In the genomic region with DNA sequence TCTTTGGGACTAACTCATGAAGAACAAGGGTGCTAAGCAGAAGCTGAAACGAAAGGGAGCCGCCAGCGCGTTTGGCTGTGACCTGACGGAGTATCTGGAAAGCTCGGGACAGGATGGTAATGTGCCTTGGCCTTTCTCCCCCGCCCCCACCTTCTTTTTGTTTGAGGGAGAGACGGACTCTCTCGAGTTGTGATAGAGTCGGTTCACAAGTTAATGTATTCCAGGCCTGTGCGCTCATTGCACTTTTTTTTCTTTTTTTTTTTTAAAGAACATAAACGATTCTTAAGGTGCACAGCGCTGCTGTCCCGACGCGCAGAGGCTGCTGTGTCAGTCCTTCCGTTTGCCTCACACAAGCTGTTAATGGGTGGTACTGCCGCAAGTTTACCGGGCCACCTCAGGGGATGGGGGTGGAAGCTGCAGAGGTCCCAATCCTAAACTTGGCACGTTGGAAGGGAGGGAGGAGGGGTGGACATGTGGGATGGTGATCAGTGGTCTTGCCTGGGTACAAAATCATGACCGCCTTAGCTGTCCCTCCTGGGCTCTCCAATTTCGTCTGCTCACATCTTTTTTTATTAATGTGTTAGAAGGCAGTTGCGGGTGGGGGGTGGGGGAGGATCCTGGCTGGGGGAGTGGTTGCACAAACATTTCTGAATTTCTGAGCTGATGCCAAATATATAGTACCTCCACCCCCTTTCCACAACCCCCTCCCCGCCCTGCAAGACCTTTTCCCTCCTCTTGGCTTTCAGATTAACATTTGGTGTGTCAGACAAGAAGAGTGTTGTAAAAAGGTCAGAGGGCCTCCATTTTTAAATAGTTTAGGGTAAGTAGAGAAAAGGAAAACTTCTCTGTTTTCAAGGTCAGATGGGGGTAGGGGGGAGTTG, we compare ENCODE assay signal across 8 cellular contexts. TPM values are rescaled to one million over a fixed set of nuclear protein-coding genes. Genes with fewer than 3 reads are reported as not detected.
DNase-seq lines count a peak whose midpoint lies in the region; ATAC-seq lines count a peak whose summit lies in the region.

No MANE protein-coding gene starts in this region.

- peak overlapping the region; percentile 43; the same call in 1 of the 2 replicates for H3K9ac ChIP-seq in HUES64 (ENCODE audit: low read depth, low read length)
- peak overlapping the region; percentile 48 to 79 for H3K9ac ChIP-seq in duodenal mucosa (ENCODE audit: low read depth in 1 of 2, low read length in 2 of 2)

- H3K9me3 ChIP-seq in HUES64 (ENCODE audit: insufficient read depth, low read depth, low read length) (no peaks in the 10 kb centered on the region), duodenal mucosa (ENCODE audit: control insufficient read depth in 1 of 2, low read length in 2 of 2) (no peaks in the 10 kb centered on the region), mesodermal cell (ENCODE audit: control insufficient read depth, low read length) (no peaks in the 10 kb centered on the region)

- no peaks in the 10 kb centered on the region for H3K36me3 ChIP-seq in HUES64 (ENCODE audit: insufficient read depth, low read length)
- no peaks in the 10 kb centered on the region for H3K36me3 ChIP-seq in duodenal mucosa (ENCODE audit: control insufficient read depth in 1 of 2, insufficient read depth in 2 of 2, low read length in 2 of 2)
- H3K36me3 ChIP-seq in mesodermal cell (ENCODE audit: control insufficient read depth, insufficient read depth, low read length): peaks cover 22% of the 10 kb centered on the region

- H3K27ac ChIP-seq in HUES64 (ENCODE audit: low read depth, low read length) (no peak overlapping the region), duodenal mucosa (ENCODE audit: low read depth, low read length) (peak overlapping the region; percentile 69), mesodermal cell (ENCODE audit: low read depth, low read length, severe bottlenecking) (no peak overlapping the region)

- H3K4me3 ChIP-seq in HUES64 (ENCODE audit: low read length) (peak overlapping the region; percentile 71), duodenal mucosa (ENCODE audit: low read depth in 1 of 2, low read length in 2 of 2) (peak overlapping the region; percentile 86), mesodermal cell (ENCODE audit: extremely low read depth, insufficient read depth, low read length, poor library complexity, severe bottlenecking) (peak overlapping the region; percentile 55)

- H3K27me3 ChIP-seq in HUES64 (ENCODE audit: insufficient read depth, low read length): peaks cover 62% of the 10 kb centered on the region
- no peaks in the 10 kb centered on the region for H3K27me3 ChIP-seq in duodenal mucosa (ENCODE audit: control insufficient read depth in 1 of 2, insufficient read depth in 2 of 2, low read length in 2 of 2)

- peaks cover 16% of the 10 kb centered on the region for H3K4me1 ChIP-seq in HUES64 (ENCODE audit: insufficient read depth, low read length)
- peaks cover 12 to 27% of the 10 kb centered on the region in 2 donors for H3K4me1 ChIP-seq in duodenal mucosa (ENCODE audit: control insufficient read depth in 1 of 2, insufficient read depth in 2 of 2, low read length in 2 of 2)
- peaks cover 3% of the 10 kb centered on the region for H3K4me1 ChIP-seq in mesodermal cell (ENCODE audit: control insufficient read depth, insufficient read depth, low read length, poor library complexity, severe bottlenecking)

- DNase-seq in DMS 273 treated with DMSO at 0.1 percent for 48 hours (lab: John Stamatoyannopoulos, UW) (peak; percentile 86), NCI-H1436 treated with DMSO at 0.1 percent for 48 hours (lab: John Stamatoyannopoulos, UW) (no peak)
- DNase-seq in activated CD4-positive, alpha-beta T cell treated with anti-CD3 and anti-CD28 coated beads for 4 hours: peak; percentile 72 to 73
- peak; percentile 33 to 54 for DNase-seq in stimulated activated CD8-positive, alpha-beta memory T cell treated with anti-CD3 and anti-CD28 coated beads, Interleukin-4, amount 100 ng/mL, for 4 hours (ENCODE audit: low read depth in 2 of 2, low spot score in 1 of 2)

- WGBS in HUES64: under 1% methylated on average over 21 of the region's 24 CpGs
- 0 to 2% methylated on average over 7 to 17 of the region's 24 CpGs for WGBS in mesodermal cell (ENCODE audit: insufficient coverage in 2 of 2), 2 experiments

- peak; percentile 37 for ATAC-seq in GM21447 (IDR thresholded peaks at IDR 0.05; ENCODE audit: unreplicated experiment)

RNA-seq across cellular contexts. Expression of a gene that starts 0.9 kb away (rescaled TPM):
- polyA plus RNA-seq in HUES64 (2013, experiment 1 of 2): 1.8 TPM
- polyA plus RNA-seq in HUES64 (2013, experiment 2 of 2): 1.9 TPM
- polyA plus RNA-seq in mesodermal cell (2013, experiment 1 of 2): 12.3 TPM
- polyA plus RNA-seq in mesodermal cell (2013, experiment 2 of 2): 10.1 TPM

RNA-seq across cellular contexts. Expression of a gene that starts 54.5 kb away (rescaled TPM):
- 21.8 TPM for polyA plus RNA-seq in HUES64 (2013, experiment 1 of 2)
- polyA plus RNA-seq in HUES64 (2013, experiment 2 of 2): 24.7 TPM
- polyA plus RNA-seq in mesodermal cell (2013, experiment 1 of 2): 34.3 TPM
- polyA plus RNA-seq in mesodermal cell (2013, experiment 2 of 2): 32.5 TPM
